31 cellular contexts compared by ENCODE assay signal in genomic region chr12:23354800-23355199, GRCh38.
"Had no signal": no experiment of that assay in that cellular context is flagged by ENCODE, and none has a peak within 500 bp of the region (broad histone marks: within the 10 kb centered on the region; RNA-seq: fewer than 3 reads in every experiment).

No MANE protein-coding gene starts in this region.

- H3K27ac Mint-ChIP-seq: naive thymus-derived CD8-positive, alpha-beta T cell; natural killer cell treated with Interleukin-12 subunit alpha and Interleukin-12 subunit beta and Interleukin-15 and Interleukin-18, amount 100 ng/mL, for 72 hours; nephron progenitor cell; progenitor cell of endocrine pancreas; stimulated activated effector memory CD8-positive, alpha-beta T cell treated with anti-CD3 and anti-CD28 coated beads, Interleukin-12 subunit alpha, Interleukin-12 subunit beta, amount 100 ng/mL, for 72 hours; stimulated activated naive B cell treated with anti-CD40 and anti-IgM and Interleukin-4, amounts not matched to agents 10 μg/mL and 1 μg/mL and 100 μg/mL, for 72 hours; stimulated activated naive CD8-positive, alpha-beta T cell treated with anti-CD3 and anti-CD28 coated beads, Interleukin-15, Interleukin-2, amounts not matched to agents 100 ng/mL and 50 ng/mL, for 24 hours had no signal

- H3K4me1 ChIP-seq: parathyroid adenoma, psoas muscle, right lobe of liver, sigmoid colon, stomach, thyroid gland, tibial nerve, upper lobe of left lung, vagina had no signal

- H3K4me1 Mint-ChIP-seq: naive thymus-derived CD8-positive, alpha-beta T cell; nephron progenitor cell; neural crest cell; stimulated activated effector memory CD8-positive, alpha-beta T cell treated with anti-CD3 and anti-CD28 coated beads, Interleukin-12 subunit alpha, Interleukin-12 subunit beta, amount 100 ng/mL, for 72 hours; stimulated activated naive B cell treated with anti-CD40 and anti-IgM and Interleukin-4, amounts not matched to agents 10 μg/mL and 1 μg/mL and 100 μg/mL, for 72 hours had no signal

- H3K27me3 ChIP-seq: neutrophil, ovary, right lobe of liver, sigmoid colon, stomach, thyroid gland, tibial nerve, upper lobe of left lung, vagina had no signal

- H3K9me3 ChIP-seq: neutrophil, ovary, psoas muscle, right lobe of liver, sigmoid colon, stomach, thoracic aorta, thyroid gland, tibial nerve, upper lobe of left lung, vagina had no signal

- H3K9ac ChIP-seq: parathyroid adenoma had no signal

- H3K9me3 Mint-ChIP-seq: nephron progenitor cell, neural crest cell had no signal

- H3K36me3 ChIP-seq: neutrophil, ovary, right lobe of liver, sigmoid colon, stomach, thoracic aorta, thyroid gland, tibial nerve, upper lobe of left lung, vagina had no signal

- H3K79me2 ChIP-seq: parathyroid adenoma had no signal

- H2AFZ ChIP-seq: parathyroid adenoma had no signal

- H3K4me3 Mint-ChIP-seq: naive thymus-derived CD8-positive, alpha-beta T cell; natural killer cell treated with Interleukin-12 subunit alpha and Interleukin-12 subunit beta and Interleukin-15 and Interleukin-18, amount 100 ng/mL, for 72 hours; nephron progenitor cell; neural crest cell; stimulated activated effector memory CD8-positive, alpha-beta T cell treated with anti-CD3 and anti-CD28 coated beads, Interleukin-12 subunit alpha, Interleukin-12 subunit beta, amount 100 ng/mL, for 72 hours; stimulated activated naive B cell treated with anti-CD40 and anti-IgM and Interleukin-4, amounts not matched to agents 10 μg/mL and 1 μg/mL and 100 μg/mL, for 72 hours; stimulated activated naive CD8-positive, alpha-beta T cell treated with anti-CD3 and anti-CD28 coated beads, Interleukin-15, Interleukin-2, amounts not matched to agents 100 ng/mL and 50 ng/mL, for 24 hours had no signal

- H3K36me3 Mint-ChIP-seq: naive thymus-derived CD8-positive, alpha-beta T cell; stimulated activated effector memory CD8-positive, alpha-beta T cell treated with anti-CD3 and anti-CD28 coated beads, Interleukin-12 subunit alpha, Interleukin-12 subunit beta, amount 100 ng/mL, for 72 hours; stimulated activated naive B cell treated with anti-CD40 and anti-IgM and Interleukin-4, amounts not matched to agents 10 μg/mL and 1 μg/mL and 100 μg/mL, for 72 hours had no signal

- H3K27ac ChIP-seq: neutrophil, ovary, parathyroid adenoma, psoas muscle, right lobe of liver, sigmoid colon, stomach, thyroid gland, tibial nerve, upper lobe of left lung, vagina had no signal

- FAIRE-seq: small intestine, urothelium cell line had no signal

- DNase-seq: naive thymus-derived CD8-positive, alpha-beta T cell; nephron progenitor cell; nucleus accumbens; ovary; posterior cingulate gyrus; psoas muscle; right cardiac atrium; right lobe of liver; sigmoid colon; small intestine; stimulated activated CD4-positive, alpha-beta T cell treated with anti-CD3 and anti-CD28 coated beads, Interleukin-15, amount 100 ng/mL, for 24 hours; stimulated activated CD4-positive, alpha-beta T cell treated with anti-CD3 and anti-CD28 coated beads, Interleukin-2, amount 100 ng/mL, for 24 hours; stimulated activated CD4-positive, alpha-beta T cell treated with anti-CD3 and anti-CD28 coated beads, Interleukin-2, amount 100 ng/mL, for 48 hours; stimulated activated CD4-positive, alpha-beta T cell treated with anti-CD3 and anti-CD28 coated beads, Interleukin-4, amount 100 ng/mL, for 24 hours; stimulated activated naive B cell treated with anti-CD40 and anti-IgM and Interleukin-4, amounts not matched to agents 10 μg/mL and 1 μg/mL and 100 μg/mL, for 72 hours; stimulated activated naive CD4-positive, alpha-beta T cell treated with Interleukin-2 at 50 U/mL for 16 hours; stomach; thyroid gland; trophoblast cell; upper lobe of left lung had no signal

- ATAC-seq: naive thymus-derived CD8-positive, alpha-beta T cell; natural killer cell treated with Interleukin-12 subunit alpha and Interleukin-12 subunit beta and Interleukin-15 and Interleukin-18, amount 100 ng/mL, for 72 hours; psoas muscle; right cardiac atrium; right lobe of liver; stimulated activated effector memory CD8-positive, alpha-beta T cell treated with anti-CD3 and anti-CD28 coated beads, Interleukin-12 subunit alpha, Interleukin-12 subunit beta, amount 100 ng/mL, for 72 hours; stimulated activated naive B cell treated with anti-CD40 and anti-IgM and Interleukin-4, amounts not matched to agents 10 μg/mL and 1 μg/mL and 100 μg/mL, for 72 hours had no signal

- H3K27me3 Mint-ChIP-seq: naive thymus-derived CD8-positive, alpha-beta T cell; natural killer cell treated with Interleukin-12 subunit alpha and Interleukin-12 subunit beta and Interleukin-15 and Interleukin-18, amount 100 ng/mL, for 72 hours; progenitor cell of endocrine pancreas; stimulated activated naive B cell treated with anti-CD40 and anti-IgM and Interleukin-4, amounts not matched to agents 10 μg/mL and 1 μg/mL and 100 μg/mL, for 72 hours; stimulated activated naive CD8-positive, alpha-beta T cell treated with anti-CD3 and anti-CD28 coated beads, Interleukin-15, Interleukin-2, amounts not matched to agents 100 ng/mL and 50 ng/mL, for 24 hours had no signal

- H3K4me3 ChIP-seq: ovary, psoas muscle, right lobe of liver, sigmoid colon, stomach, thoracic aorta, thyroid gland, tibial nerve, upper lobe of left lung, vagina had no signal
